In genomic region chr4:74531952-74532794, GRCh38 we compare ENCODE assay signal across 9 cellular contexts.
A peak's percentile ranks its signal among the peaks of the same experiment; 100 is the strongest.
DNase-seq lines count a peak whose midpoint lies in the region; ATAC-seq, FAIRE-seq and TF ChIP-seq lines count a peak whose summit lies in the region.
"Had no signal": no experiment of that assay in that cellular context is flagged by ENCODE, and none has a peak within 500 bp of the region (broad histone marks: within the 10 kb centered on the region; RNA-seq: fewer than 3 reads in every experiment).

No MANE protein-coding gene starts in this region.

- no peaks in the 10 kb centered on the region for H3K9me3 Mint-ChIP-seq in naive B cell

- no TSS peak for BruUV-seq in endothelial cell of umbilical vein (replicated peaks; lab: Mats Ljungman, UMichigan)

- H2AFZ ChIP-seq in endothelial cell of umbilical vein (ENCODE audit: low read depth, low read length) = no peak overlapping the region

- no peak overlapping the region for H3K4me3 ChIP-seq in endothelial cell of umbilical vein (replicated peaks in 1 of 3; ENCODE audit: insufficient read depth in 1 of 3, low read depth in 1 of 3, low read length in 3 of 3)
- H3K4me3 ChIP-seq: BLaER1 treated with 17β-estradiol and CSF1 and Interleukin-3, amounts not matched to agents 10 nM and 100 nM had no signal

- no peaks in the 10 kb centered on the region for H3K4me1 ChIP-seq in endothelial cell of umbilical vein (ENCODE audit: control insufficient read depth, extremely low read depth, insufficient read depth, low read length)

- H3K4me1 Mint-ChIP-seq in naive B cell = no peaks in the 10 kb centered on the region

- TF ChIP-seq CTCF in endothelial cell of umbilical vein (IDR thresholded peaks at IDR 0.05; ENCODE audit: extremely low read depth in 1 of 2, insufficient read depth in 1 of 2, low read depth in 1 of 2, low read length in 2 of 2) = peak; percentile 53 to 60

- H3K27me3 Mint-ChIP-seq in naive B cell = peaks cover 6 to 12% (median 11%) of the 10 kb centered on the region in 3 donors

- no peak overlapping the region for H3K27ac ChIP-seq in endothelial cell of umbilical vein (ENCODE audit: insufficient read depth, low read depth, low read length)
- H3K27ac ChIP-seq: BLaER1 treated with 17β-estradiol and CSF1 and Interleukin-3, amounts not matched to agents 10 nM and 100 nM had no signal

- no peak overlapping the region for H3K27ac Mint-ChIP-seq in naive B cell

- H3K9me1 ChIP-seq in endothelial cell of umbilical vein (replicated peaks; ENCODE audit: control insufficient read depth, extremely low read depth, insufficient read depth, low read length) = no peaks in the 10 kb centered on the region

- DNase-seq in NCI-H1417 (lab: John Stamatoyannopoulos, UW) (peak; percentile 20 to 80 (median 70)), NCI-H1417 treated with DMSO at 0.1 percent for 48 hours (lab: John Stamatoyannopoulos, UW) (no peak), HT-29 (ENCODE audit: low spot score) (peak; percentile 89), SHP77 treated with DMSO at 0.1 percent for 48 hours (lab: John Stamatoyannopoulos, UW) (peak; percentile 30), endothelial cell of umbilical vein (ENCODE audit: low read depth, low spot score) (peak; percentile 87), naive B cell (peak; percentile 19), activated gamma-delta T cell treated with Interleukin-2 at 50 U/mL for 16 hours (no peak)

- dilution Hi-C loops in endothelial cell of umbilical vein (cut with MboI; ENCODE audit: extremely low pct_ligation_motif_present, low sequenced_read_pairs) = loop anchor here (25.0 kb wide), 1 partner anchor 145 kb away; no protein-coding TSS in a partner anchor

- no peaks in the 10 kb centered on the region for H3K36me3 Mint-ChIP-seq in naive B cell

- POLR2A ChIA-PET in endothelial cell of umbilical vein (lab: Charles Lee) = no interaction called here

- CTCF ChIA-PET in endothelial cell of umbilical vein (lab: Charles Lee) = interaction anchor here (0.5 to 8.4 kb wide), 52 partner anchors 9 to 343 kb away, joined by 3 to 224 read pairs (median 5); partner anchors contain the start of genes AREG and EREG

- no peak overlapping the region for H3K4me2 ChIP-seq in endothelial cell of umbilical vein (ENCODE audit: insufficient read depth, low read length)
- H3K4me2 ChIP-seq: BLaER1 treated with 17β-estradiol and CSF1 and Interleukin-3, amounts not matched to agents 10 nM and 100 nM had no signal

- no peak for TF ChIP-seq POLR2A in endothelial cell of umbilical vein (IDR thresholded peaks at IDR 0.05; ENCODE audit: low read depth, low read length)

- H3K27me3 ChIP-seq in endothelial cell of umbilical vein (ENCODE audit: control insufficient read depth in 2 of 2, insufficient read depth in 2 of 2, low read length in 2 of 2) = no peaks in the 10 kb centered on the region
- H3K27me3 ChIP-seq: BLaER1 treated with 17β-estradiol and CSF1 and Interleukin-3, amounts not matched to agents 10 nM and 100 nM had no signal

- intact Hi-C loops in endothelial cell of umbilical vein (cut with micrococcal nuclease) = loop anchor here (1.0 to 10.0 kb wide), 7 partner anchors 87 to 297 kb away; partner anchors contain the start of gene AREG

- no peaks in the 10 kb centered on the region for H3K36me3 ChIP-seq in endothelial cell of umbilical vein (ENCODE audit: control insufficient read depth in 2 of 2, extremely low read depth in 1 of 2, insufficient read depth in 2 of 2, low read length in 2 of 2)
- H3K36me3 ChIP-seq: BLaER1 treated with 17β-estradiol and CSF1 and Interleukin-3, amounts not matched to agents 10 nM and 100 nM had no signal

- no peak overlapping the region for H3K4me3 Mint-ChIP-seq in naive B cell

- no peaks in the 10 kb centered on the region for H3K79me2 ChIP-seq in endothelial cell of umbilical vein (ENCODE audit: control insufficient read depth, insufficient read depth, low read length)

- ATAC-seq in GM21515 (IDR thresholded peaks at IDR 0.05; ENCODE audit: unreplicated experiment) (peak; percentile 86), naive B cell (ENCODE audit: low read depth in 2 of 2) (peak; percentile 69 to 75)

- H3K9ac ChIP-seq in endothelial cell of umbilical vein (replicated peaks; ENCODE audit: extremely low read depth, insufficient read depth, low read length) = no peak overlapping the region
- H3K9ac ChIP-seq: BLaER1 treated with 17β-estradiol and CSF1 and Interleukin-3, amounts not matched to agents 10 nM and 100 nM had no signal

- H4K20me1 ChIP-seq in endothelial cell of umbilical vein (replicated peaks; ENCODE audit: control insufficient read depth, extremely low read depth, insufficient read depth, low read length) = no peaks in the 10 kb centered on the region
- H4K20me1 ChIP-seq: BLaER1 treated with 17β-estradiol and CSF1 and Interleukin-3, amounts not matched to agents 10 nM and 100 nM had no signal

- H3K9me3 ChIP-seq in endothelial cell of umbilical vein (replicated peaks; ENCODE audit: control insufficient read depth, insufficient read depth, low read length) = no peaks in the 10 kb centered on the region
- H3K9me3 ChIP-seq: BLaER1 treated with 17β-estradiol and CSF1 and Interleukin-3, amounts not matched to agents 10 nM and 100 nM had no signal

- peak; percentile 75 for FAIRE-seq in endothelial cell of umbilical vein (lab: Jason Lieb, UNC)

TF ChIP-seq in endothelial cell of umbilical vein, 7 proteins besides CTCF, POLR2A, EP300 and RAD21:
- TF ChIP-seq JUN (IDR thresholded peaks at IDR 0.05; ENCODE audit: borderline replicate concordance, insufficient read depth, insufficient read length, low read depth) (no peak), EZH2 (IDR thresholded peaks at IDR 0.05; ENCODE audit: borderline replicate concordance, low read depth, low read length, severe bottlenecking) (no peak), GATA2 (IDR thresholded peaks at IDR 0.05; ENCODE audit: insufficient read depth, insufficient read length, low read depth, low read length) (no peak), FOS (IDR thresholded peaks at IDR 0.05; ENCODE audit: borderline replicate concordance, insufficient read depth, low read length) (no peak), MYC (IDR thresholded peaks at IDR 0.05; ENCODE audit: low read depth, low read length) (no peak), POLR2AphosphoS5 (IDR thresholded peaks at IDR 0.05; ENCODE audit: insufficient read depth, low read depth, low read length) (no peak)
- TF ChIP-seq, protein P1, sequence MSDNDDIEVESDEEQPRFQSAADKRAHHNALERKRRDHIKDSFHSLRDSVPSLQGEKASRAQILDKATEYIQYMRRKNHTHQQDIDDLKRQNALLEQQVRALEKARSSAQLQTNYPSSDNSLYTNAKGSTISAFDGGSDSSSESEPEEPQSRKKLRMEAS (IDR thresholded peaks at IDR 0.05; ENCODE audit: insufficient read depth, insufficient read length) = no peak

Comparison
In these comparisons a context has a peak if more than half of its experiments do, and no peak if none do; other contexts are left out.
1. DNase-seq: peak in NCI-H1417 (3 of 3), HT-29 (single experiment), SHP77 treated with DMSO at 0.1 percent for 48 hours (single experiment), endothelial cell of umbilical vein (single experiment) and naive B cell (single experiment); none in NCI-H1417 treated with DMSO at 0.1 percent for 48 hours (single experiment) and activated gamma-delta T cell treated with Interleukin-2 at 50 U/mL for 16 hours (single experiment).